In genomic region chr6:6712258-6712978, GRCh38 we compare ENCODE assay signal across 8 cellular contexts.
DNase-seq lines count a peak whose midpoint lies in the region; ATAC-seq and TF ChIP-seq lines count a peak whose summit lies in the region.

No MANE protein-coding gene starts in this region.

- peaks cover 43% of the 10 kb centered on the region for H3K4me1 Mint-ChIP-seq in brain
- peaks cover 13 to 43% (median 29%) of the 10 kb centered on the region in 7 donors for H3K4me1 Mint-ChIP-seq in naive thymus-derived CD4-positive, alpha-beta T cell

- intact Hi-C loops in naive thymus-derived CD4-positive, alpha-beta T cell (cut with micrococcal nuclease): no loop called here

- CTCF ChIA-PET in naive thymus-derived CD4-positive, alpha-beta T cell (lab: Charles Lee): interaction anchor here (2.4 kb wide), 1 partner anchor 12 kb away, joined by 5 read pairs; no protein-coding TSS in a partner anchor

- no peak for TF ChIP-seq CTCF in brain (conservative IDR thresholded peaks at IDR 0.05)

- H3K9me3 ChIP-seq in naive thymus-derived CD4-positive, alpha-beta T cell (ENCODE audit: control insufficient read depth in 2 of 3, low read length in 3 of 3): no peaks in the 10 kb centered on the region

- POLR2A ChIA-PET in naive thymus-derived CD4-positive, alpha-beta T cell (lab: Charles Lee): no interaction called here

- DNase-seq in Kasumi-1 (lab: John Stamatoyannopoulos, UW) (peak; percentile 80 to 85), NCI-H1092 treated with DMSO at 0.1 percent for 48 hours (lab: John Stamatoyannopoulos, UW) (no peak), NCI-H2081 treated with DMSO at 0.1 percent for 48 hours (lab: John Stamatoyannopoulos, UW) (no peak)
- no peak for DNase-seq in naive thymus-derived CD4-positive, alpha-beta T cell
- DNase-seq in activated CD4-positive, alpha-beta T cell treated with anti-CD3 and anti-CD28 coated beads for 48 hours: no peak

- H3K4me1 ChIP-seq in naive thymus-derived CD4-positive, alpha-beta T cell (ENCODE audit: control insufficient read depth in 2 of 2, insufficient read depth in 2 of 2, low read length in 2 of 2): peaks cover 0 to 19% of the 10 kb centered on the region in 2 donors

- ATAC-seq in GM18505 (IDR thresholded peaks at IDR 0.05; ENCODE audit: unreplicated experiment) (peak; percentile 7), HG03159 (IDR thresholded peaks at IDR 0.05; ENCODE audit: unreplicated experiment) (no peak)
- ATAC-seq in naive thymus-derived CD4-positive, alpha-beta T cell: peak; percentile 43

- H3K27me3 ChIP-seq in naive thymus-derived CD4-positive, alpha-beta T cell (ENCODE audit: control insufficient read depth in 2 of 2, insufficient read depth in 2 of 2, low read length in 2 of 2): no peaks in the 10 kb centered on the region

- peaks cover 0 to 8% (median 0%) of the 10 kb centered on the region in 5 experiments for H3K9me3 Mint-ChIP-seq in brain
- no peaks in the 10 kb centered on the region for H3K9me3 Mint-ChIP-seq in naive thymus-derived CD4-positive, alpha-beta T cell

- peak overlapping the region in 3 of 5 experiments; percentile 37 to 64 (median 62) for H3K27ac Mint-ChIP-seq in brain
- H3K27ac Mint-ChIP-seq in naive thymus-derived CD4-positive, alpha-beta T cell: peak overlapping the region in 8 of 9 donors; percentile 11 to 81 (median 54)

- peaks cover 4% of the 10 kb centered on the region for H3K27me3 Mint-ChIP-seq in brain
- H3K27me3 Mint-ChIP-seq in naive thymus-derived CD4-positive, alpha-beta T cell: peaks cover 0 to 25% (median 7%) of the 10 kb centered on the region in 5 donors

- no peak overlapping the region for H3K4me3 ChIP-seq in naive thymus-derived CD4-positive, alpha-beta T cell (ENCODE audit: low read length)

- no peak for TF ChIP-seq POLR2A in GM18505 (IDR thresholded peaks at IDR 0.05; ENCODE audit: borderline replicate concordance, extremely low read depth, insufficient read depth, insufficient read length)

- no peaks in the 10 kb centered on the region for H3K36me3 Mint-ChIP-seq in brain
- peaks cover 0 to 3% (median 0%) of the 10 kb centered on the region in 5 donors for H3K36me3 Mint-ChIP-seq in naive thymus-derived CD4-positive, alpha-beta T cell

- H3K27ac ChIP-seq in naive thymus-derived CD4-positive, alpha-beta T cell (ENCODE audit: low read depth, low read length): no peak overlapping the region

- no peaks in the 10 kb centered on the region for H3K36me3 ChIP-seq in naive thymus-derived CD4-positive, alpha-beta T cell (ENCODE audit: control insufficient read depth in 2 of 3, insufficient read depth in 3 of 3, low read length in 3 of 3)

- H3K4me3 Mint-ChIP-seq in brain: no peak overlapping the region
- peak overlapping the region; percentile 39 to 86 (median 74) for H3K4me3 Mint-ChIP-seq in naive thymus-derived CD4-positive, alpha-beta T cell

Comparison
In these comparisons a context has a peak if more than half of its experiments do, and no peak if none do; other contexts are left out.
1. DNase-seq: peak in Kasumi-1 (2 of 2); none in naive thymus-derived CD4-positive, alpha-beta T cell (0 of 9), NCI-H1092 treated with DMSO at 0.1 percent for 48 hours (single experiment), activated CD4-positive, alpha-beta T cell treated with anti-CD3 and anti-CD28 coated beads for 48 hours (single experiment) and NCI-H2081 treated with DMSO at 0.1 percent for 48 hours (single experiment).
2. H3K4me3 Mint-ChIP-seq: peak in naive thymus-derived CD4-positive, alpha-beta T cell (10 of 10); none in brain (0 of 5).